Comparison of ENCODE assay signal across 1 cellular context in genomic region chr13:40565282-40566148, GRCh38.
TF ChIP-seq lines count a peak whose summit lies in the region.

No MANE protein-coding gene starts in this region.

TF ChIP-seq in endothelial cell of umbilical vein, 7 proteins besides CTCF, POLR2A, EP300 and RAD21:
- TF ChIP-seq JUN (IDR thresholded peaks at IDR 0.05; ENCODE audit: borderline replicate concordance, insufficient read depth, insufficient read length, low read depth) (peak; percentile 54), POLR2AphosphoS5 (IDR thresholded peaks at IDR 0.05; ENCODE audit: insufficient read depth, low read depth, low read length) (no peak), GATA2 (IDR thresholded peaks at IDR 0.05; ENCODE audit: insufficient read depth, insufficient read length, low read depth, low read length) (no peak), EZH2 (IDR thresholded peaks at IDR 0.05; ENCODE audit: borderline replicate concordance, low read depth, low read length, severe bottlenecking) (no peak)
